In genomic region chr3:81758275-81758674, GRCh38 we compare ENCODE assay signal across 12 cellular contexts. TPM values are rescaled to one million over a fixed set of nuclear protein-coding genes. Genes with fewer than 3 reads are reported as not detected.
DNase-seq lines count a peak whose midpoint lies in the region; ATAC-seq and TF ChIP-seq lines count a peak whose summit lies in the region.
"Had no signal": no experiment of that assay in that cellular context is flagged by ENCODE, and none has a peak within 500 bp of the region (broad histone marks: within the 10 kb centered on the region; RNA-seq: fewer than 3 reads in every experiment).

No MANE protein-coding gene starts in this region.

- no peak for DNase-seq in activated CD8-positive, alpha-beta T cell treated with anti-CD3 and anti-CD28 coated beads for 36 hours
- DNase-seq in activated CD8-positive, alpha-beta T cell treated with anti-CD3 and anti-CD28 coated beads, Interleukin-2, amount 10 ng/mL, durations not matched to agents 7 days and 5 days = no peak
- DNase-seq in RPMI7951 (ENCODE audit: low read depth) (peak; percentile 67), fibroblast of peridontal ligament (ENCODE audit: extremely low read depth) (peak; percentile 88), activated gamma-delta T cell (lab: John Stamatoyannopoulos, UW) (no peak), inferior parietal cortex (ENCODE audit: extremely low spot score) (no peak), NCI-H2171 (lab: John Stamatoyannopoulos, UW) (no peak)
- DNase-seq in stimulated activated effector memory CD8-positive, alpha-beta T cell treated with anti-CD3 and anti-CD28 coated beads, Interleukin-12 subunit alpha, Interleukin-12 subunit beta, amount 100 ng/mL, for 72 hours (ENCODE audit: low spot score in 2 of 2) = no peak
- DNase-seq: foreskin keratinocyte, GDM1, NCI-H187, T-helper 17 cell had no signal

- intact Hi-C loops in activated CD8-positive, alpha-beta T cell treated with anti-CD3 and anti-CD28 coated beads for 36 hours (cut with micrococcal nuclease) = no loop called here

- peaks cover 70% of the 10 kb centered on the region for H3K36me3 Mint-ChIP-seq in activated CD8-positive, alpha-beta T cell treated with anti-CD3 and anti-CD28 coated beads for 36 hours (ENCODE audit: low read depth)
- peaks cover 66% of the 10 kb centered on the region for H3K36me3 Mint-ChIP-seq in activated CD8-positive, alpha-beta T cell treated with anti-CD3 and anti-CD28 coated beads, Interleukin-2, amount 10 ng/mL, durations not matched to agents 7 days and 5 days (ENCODE audit: low read depth)
- peaks cover 76% of the 10 kb centered on the region for H3K36me3 Mint-ChIP-seq in stimulated activated effector memory CD8-positive, alpha-beta T cell treated with anti-CD3 and anti-CD28 coated beads, Interleukin-12 subunit alpha, Interleukin-12 subunit beta, amount 100 ng/mL, for 72 hours

- CTCF ChIA-PET in activated CD8-positive, alpha-beta T cell treated with anti-CD3 and anti-CD28 coated beads for 36 hours (lab: Charles Lee) = no interaction called here
- CTCF ChIA-PET in activated CD8-positive, alpha-beta T cell treated with anti-CD3 and anti-CD28 coated beads, Interleukin-2, amount 10 ng/mL, durations not matched to agents 7 days and 5 days (lab: Charles Lee) = no interaction called here

- no peak overlapping the region for H3K27ac Mint-ChIP-seq in activated CD8-positive, alpha-beta T cell treated with anti-CD3 and anti-CD28 coated beads for 36 hours
- no peak overlapping the region for H3K27ac Mint-ChIP-seq in activated CD8-positive, alpha-beta T cell treated with anti-CD3 and anti-CD28 coated beads, Interleukin-2, amount 10 ng/mL, durations not matched to agents 7 days and 5 days
- H3K27ac Mint-ChIP-seq in stimulated activated effector memory CD8-positive, alpha-beta T cell treated with anti-CD3 and anti-CD28 coated beads, Interleukin-12 subunit alpha, Interleukin-12 subunit beta, amount 100 ng/mL, for 72 hours = peak overlapping the region; percentile 56
- H3K27ac Mint-ChIP-seq: T-helper 17 cell had no signal

- H3K9me3 Mint-ChIP-seq in activated CD8-positive, alpha-beta T cell treated with anti-CD3 and anti-CD28 coated beads for 36 hours = peaks cover 15% of the 10 kb centered on the region
- peaks cover 21% of the 10 kb centered on the region for H3K9me3 Mint-ChIP-seq in activated CD8-positive, alpha-beta T cell treated with anti-CD3 and anti-CD28 coated beads, Interleukin-2, amount 10 ng/mL, durations not matched to agents 7 days and 5 days (ENCODE audit: insufficient read depth)
- H3K9me3 Mint-ChIP-seq in stimulated activated effector memory CD8-positive, alpha-beta T cell treated with anti-CD3 and anti-CD28 coated beads, Interleukin-12 subunit alpha, Interleukin-12 subunit beta, amount 100 ng/mL, for 72 hours = no peaks in the 10 kb centered on the region

- peak overlapping the region; percentile 90 for H3K4me3 Mint-ChIP-seq in activated CD8-positive, alpha-beta T cell treated with anti-CD3 and anti-CD28 coated beads for 36 hours
- no peak overlapping the region for H3K4me3 Mint-ChIP-seq in activated CD8-positive, alpha-beta T cell treated with anti-CD3 and anti-CD28 coated beads, Interleukin-2, amount 10 ng/mL, durations not matched to agents 7 days and 5 days
- H3K4me3 Mint-ChIP-seq in stimulated activated effector memory CD8-positive, alpha-beta T cell treated with anti-CD3 and anti-CD28 coated beads, Interleukin-12 subunit alpha, Interleukin-12 subunit beta, amount 100 ng/mL, for 72 hours = peak overlapping the region; percentile 79
- H3K4me3 Mint-ChIP-seq: T-helper 17 cell had no signal

- no peaks in the 10 kb centered on the region for H3K27me3 Mint-ChIP-seq in activated CD8-positive, alpha-beta T cell treated with anti-CD3 and anti-CD28 coated beads for 36 hours
- no peaks in the 10 kb centered on the region for H3K27me3 Mint-ChIP-seq in activated CD8-positive, alpha-beta T cell treated with anti-CD3 and anti-CD28 coated beads, Interleukin-2, amount 10 ng/mL, durations not matched to agents 7 days and 5 days (ENCODE audit: low read depth)
- H3K27me3 Mint-ChIP-seq: T-helper 17 cell had no signal

- peaks cover 63% of the 10 kb centered on the region for H3K4me1 Mint-ChIP-seq in activated CD8-positive, alpha-beta T cell treated with anti-CD3 and anti-CD28 coated beads for 36 hours (ENCODE audit: low read depth)
- H3K4me1 Mint-ChIP-seq in activated CD8-positive, alpha-beta T cell treated with anti-CD3 and anti-CD28 coated beads, Interleukin-2, amount 10 ng/mL, durations not matched to agents 7 days and 5 days (ENCODE audit: low read depth) = peaks cover 50% of the 10 kb centered on the region
- peaks cover 45% of the 10 kb centered on the region for H3K4me1 Mint-ChIP-seq in stimulated activated effector memory CD8-positive, alpha-beta T cell treated with anti-CD3 and anti-CD28 coated beads, Interleukin-12 subunit alpha, Interleukin-12 subunit beta, amount 100 ng/mL, for 72 hours

- no peak for ATAC-seq in activated CD8-positive, alpha-beta T cell treated with anti-CD3 and anti-CD28 coated beads for 36 hours
- ATAC-seq in activated CD8-positive, alpha-beta T cell treated with anti-CD3 and anti-CD28 coated beads, Interleukin-2, amount 10 ng/mL, durations not matched to agents 7 days and 5 days = no peak
- ATAC-seq in stimulated activated effector memory CD8-positive, alpha-beta T cell treated with anti-CD3 and anti-CD28 coated beads, Interleukin-12 subunit alpha, Interleukin-12 subunit beta, amount 100 ng/mL, for 72 hours = no peak
- ATAC-seq: foreskin keratinocyte, T-helper 17 cell had no signal

- TF ChIP-seq CTCF in activated CD8-positive, alpha-beta T cell treated with anti-CD3 and anti-CD28 coated beads for 36 hours (IDR thresholded peaks at IDR 0.05) = no peak

- POLR2A ChIA-PET in activated CD8-positive, alpha-beta T cell treated with anti-CD3 and anti-CD28 coated beads for 36 hours (lab: Charles Lee) = no interaction called here
- POLR2A ChIA-PET in activated CD8-positive, alpha-beta T cell treated with anti-CD3 and anti-CD28 coated beads, Interleukin-2, amount 10 ng/mL, durations not matched to agents 7 days and 5 days (lab: Charles Lee) = no interaction called here

RNA-seq across cellular contexts. Expression of gene GBE1, which starts 3.2 kb away (rescaled TPM):
- total RNA-seq in activated CD8-positive, alpha-beta T cell treated with anti-CD3 and anti-CD28 coated beads for 36 hours = 100 to 1,000 TPM; 108 to 114 TPM
- 10 to 100 TPM; 29.8 to 33.3 TPM for total RNA-seq in activated CD8-positive, alpha-beta T cell treated with anti-CD3 and anti-CD28 coated beads, Interleukin-2, amount 10 ng/mL, durations not matched to agents 7 days and 5 days
- 124 and 141 TPM in 2 replicates for total RNA-seq in RPMI7951 (2014; rRNA removed; shearing (Covaris generic))

Comparison
In these comparisons a context has a peak if more than half of its experiments do, and no peak if none do; other contexts are left out.
1. DNase-seq: peak in RPMI7951 (single experiment) and fibroblast of peridontal ligament (single experiment); none in activated CD8-positive, alpha-beta T cell treated with anti-CD3 and anti-CD28 coated beads for 36 hours (single experiment), activated CD8-positive, alpha-beta T cell treated with anti-CD3 and anti-CD28 coated beads, Interleukin-2, amount 10 ng/mL, durations not matched to agents 7 days and 5 days (single experiment), stimulated activated effector memory CD8-positive, alpha-beta T cell treated with anti-CD3 and anti-CD28 coated beads, Interleukin-12 subunit alpha, Interleukin-12 subunit beta, amount 100 ng/mL, for 72 hours (0 of 2), activated gamma-delta T cell (single experiment), inferior parietal cortex (single experiment) and NCI-H2171 (single experiment).